ENCODE assay signal across 8 cellular contexts in genomic region chr3:46097691-46098241, GRCh38.
DNase-seq lines count a peak whose midpoint lies in the region; ATAC-seq, FAIRE-seq and TF ChIP-seq lines count a peak whose summit lies in the region.

No MANE protein-coding gene starts in this region.

- no peaks in the 10 kb centered on the region for H3K4me1 ChIP-seq in foreskin keratinocyte

- CTCF ChIA-PET in AG04450 (lab: Charles Lee) (interaction anchor here (0.9 kb wide), 1 partner anchor 110 kb away, joined by 3 read pairs; the partner anchor contains the start of gene CCR1), MCF 10A (lab: Yijun Ruan, JAX) (interaction anchor here (0.5 to 1.2 kb wide), 4 partner anchors 9 to 280 kb away, joined by 3 to 5 read pairs (median 4); no protein-coding TSS in a partner anchor)

- no peak overlapping the region for H3K4me3 ChIP-seq in AG04450 (ENCODE audit: low read depth, low read length)

- POLR2A ChIA-PET in AG04450 (lab: Yijun Ruan, JAX), result interaction anchor here (1.0 kb wide), 1 partner anchor 8 kb away, joined by 4 read pairs; no protein-coding TSS in a partner anchor
- POLR2A ChIA-PET in MCF 10A (lab: Yijun Ruan, JAX), result interaction anchor here (0.6 kb wide), 1 partner anchor 26 kb away, joined by 3 read pairs; no protein-coding TSS in a partner anchor

- peaks cover 6% of the 10 kb centered on the region for H3K36me3 Mint-ChIP-seq in MCF 10A (ENCODE audit: insufficient read depth, unreplicated experiment)

- TF ChIP-seq CTCF in AG04450 (IDR thresholded peaks at IDR 0.05; ENCODE audit: low read depth, low read length) (no peak), MCF 10A (IDR thresholded peaks at IDR 0.05; ENCODE audit: unreplicated experiment) (no peak), foreskin keratinocyte (conservative IDR thresholded peaks at IDR 0.05) (no peak)

- H3K9me3 Mint-ChIP-seq in MCF 10A (ENCODE audit: unreplicated experiment), result no peaks in the 10 kb centered on the region

- peak overlapping the region; percentile 81 for H3K27ac Mint-ChIP-seq in MCF 10A (ENCODE audit: low read depth, unreplicated experiment)

- peaks cover 7% of the 10 kb centered on the region for H3K27me3 ChIP-seq in AG04450 (ENCODE audit: control insufficient read depth, insufficient read depth, low read length)
- no peaks in the 10 kb centered on the region for H3K27me3 ChIP-seq in foreskin keratinocyte

- BruUV-seq in MCF 10A (replicated peaks; lab: Mats Ljungman, UMichigan), result no TSS peak

- no peaks in the 10 kb centered on the region for H3K9me3 ChIP-seq in AG04450 (ENCODE audit: control insufficient read depth, insufficient read depth, low read length)

- H3K27me3 Mint-ChIP-seq in MCF 10A (ENCODE audit: insufficient read depth, unreplicated experiment), result no peaks in the 10 kb centered on the region

- H3K4me1 Mint-ChIP-seq in MCF 10A (ENCODE audit: insufficient read depth, unreplicated experiment), result peaks cover 18% of the 10 kb centered on the region

- DNase-seq in AG04450 (ENCODE audit: low read depth, low spot score) (no peak), NOMO-1 (lab: John Stamatoyannopoulos, UW; ENCODE audit: unreplicated experiment in 2 of 2) (peak; percentile 81 to 91), MCF 10A (ENCODE audit: unreplicated experiment) (peak; percentile 62), sciatic nerve (ENCODE audit: low spot score) (no peak), RCC 7860 (ENCODE audit: low spot score) (no peak), foreskin keratinocyte (no peak), dedifferentiated amniotic fluid mesenchymal stem cell (ENCODE audit: extremely low spot score) (no peak)

- no peak overlapping the region for H3K4me3 Mint-ChIP-seq in MCF 10A (ENCODE audit: unreplicated experiment)

- H3K27ac ChIP-seq in AG04450 (ENCODE audit: low read depth, low read length), result peak overlapping the region; percentile 65
- no peak overlapping the region for H3K27ac ChIP-seq in foreskin keratinocyte

- ATAC-seq in GM21360 (IDR thresholded peaks at IDR 0.05; ENCODE audit: unreplicated experiment) (peak; percentile 13), sciatic nerve (peak; percentile 91), foreskin keratinocyte (no peak)

- intact Hi-C loops in MCF 10A (cut with micrococcal nuclease) (no loop called here), sciatic nerve (cut with DNase I) (no loop called here)

- no peak for FAIRE-seq in RCC 7860 (lab: Jason Lieb, UNC)

Comparison
In these comparisons a context has a peak if more than half of its experiments do, and no peak if none do; other contexts are left out.
1. DNase-seq: peak in NOMO-1 (2 of 2) and MCF 10A (single experiment); none in AG04450 (single experiment), sciatic nerve (single experiment), RCC 7860 (single experiment), foreskin keratinocyte (0 of 2) and dedifferentiated amniotic fluid mesenchymal stem cell (single experiment).